ENCODE assay signal across 31 cellular contexts in the genomic region with DNA sequence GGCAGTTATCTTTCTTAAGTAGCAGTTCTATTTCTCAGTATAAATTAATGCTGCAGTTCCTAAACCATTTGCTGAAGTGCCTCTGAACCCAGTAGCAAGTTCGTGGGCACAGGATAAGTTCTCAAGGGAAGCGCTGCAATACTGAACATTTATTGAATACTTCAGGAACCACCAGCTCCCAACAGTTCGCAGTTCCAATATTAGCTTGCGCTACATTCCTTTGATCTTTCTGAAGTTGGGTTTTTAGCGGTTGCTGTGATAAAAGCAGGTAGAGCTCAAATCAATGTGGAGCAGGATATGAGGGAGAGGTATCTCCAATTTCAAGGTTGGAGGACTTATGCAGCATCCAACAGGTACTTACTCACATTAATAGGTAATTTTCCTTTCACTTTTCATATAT.
"Had no signal": no experiment of that assay in that cellular context is flagged by ENCODE, and none has a peak within 500 bp of the region (broad histone marks: within the 10 kb centered on the region; RNA-seq: fewer than 3 reads in every experiment).

No MANE protein-coding gene starts in this region.

- ATAC-seq: natural killer cell; psoas muscle; right cardiac atrium; sciatic nerve; stimulated activated memory B cell treated with anti-CD40 and anti-IgM and Interleukin-4, amounts not matched to agents 10 μg/mL and 1 μg/mL and 100 μg/mL, for 72 hours; stimulated activated naive CD8-positive, alpha-beta T cell treated with anti-CD3 and anti-CD28 coated beads, Interleukin-15, amount 100 ng/mL, for 72 hours; stimulated activated naive CD8-positive, alpha-beta T cell treated with anti-CD3 and anti-CD28 coated beads, Interleukin-15, Interleukin-2, amounts not matched to agents 100 U/mL and 50 U/mL, for 24 hours had no signal

- H3K36me3 Mint-ChIP-seq: natural killer cell; neural progenitor cell; stimulated activated memory B cell treated with anti-CD40 and anti-IgM and Interleukin-4, amounts not matched to agents 10 μg/mL and 1 μg/mL and 100 μg/mL, for 72 hours had no signal

- H3K4me1 ChIP-seq: neural progenitor cell, parathyroid adenoma, psoas muscle, spleen, suprapubic skin, thyroid gland, tibial nerve, vagina had no signal

- H3K9me3 ChIP-seq: ovary, psoas muscle, spleen, suprapubic skin, thoracic aorta, thyroid gland, tibial nerve, upper lobe of left lung, vagina had no signal

- H3K27me3 ChIP-seq: neural progenitor cell, ovary, spleen, suprapubic skin, thyroid gland, tibial nerve, upper lobe of left lung, vagina had no signal

- H3K27ac Mint-ChIP-seq: natural killer cell; nephron; neural progenitor cell; progenitor cell of endocrine pancreas; stimulated activated memory B cell treated with anti-CD40 and anti-IgM and Interleukin-4, amounts not matched to agents 10 μg/mL and 1 μg/mL and 100 μg/mL, for 72 hours; stimulated activated naive CD8-positive, alpha-beta T cell treated with anti-CD3 and anti-CD28 coated beads, Interleukin-15, amount 100 ng/mL, for 72 hours had no signal

- H3K36me3 ChIP-seq: neural progenitor cell, ovary, spleen, suprapubic skin, thoracic aorta, thyroid gland, tibial nerve, upper lobe of left lung, vagina had no signal

- H3K4me1 Mint-ChIP-seq: nephron, neural progenitor cell had no signal

- H3K4me3 Mint-ChIP-seq: natural killer cell; nephron; neural progenitor cell; stimulated activated memory B cell treated with anti-CD40 and anti-IgM and Interleukin-4, amounts not matched to agents 10 μg/mL and 1 μg/mL and 100 μg/mL, for 72 hours; stimulated activated naive CD8-positive, alpha-beta T cell treated with anti-CD3 and anti-CD28 coated beads, Interleukin-15, amount 100 ng/mL, for 72 hours had no signal

- H3K4me3 ChIP-seq: neural progenitor cell, ovary, psoas muscle, skin epidermis, smooth muscle cell, spleen, suprapubic skin, thoracic aorta, thyroid gland, tibial nerve, upper lobe of left lung, vagina had no signal

- H3K27ac ChIP-seq: neural progenitor cell, ovary, parathyroid adenoma, psoas muscle, skin epidermis, spleen, suprapubic skin, thoracic aorta, thyroid gland, tibial nerve, upper lobe of left lung, vagina had no signal

- DNase-seq: natural killer cell; occipital lobe; ovary; posterior cingulate gyrus; psoas muscle; right cardiac atrium; spleen; stimulated activated CD4-positive, alpha-beta T cell treated with anti-CD3 and anti-CD28 coated beads, Interleukin-12 subunit alpha, Interleukin-12 subunit beta, amount 100 ng/mL, for 4 hours; stimulated activated CD4-positive, alpha-beta T cell treated with anti-CD3 and anti-CD28 coated beads, Interleukin-1b, Interleukin-23, amount 100 ng/mL, for 48 hours; stimulated activated CD4-positive, alpha-beta T cell treated with anti-CD3 and anti-CD28 coated beads, Interleukin-4, amount 100 ng/mL, for 1 hour; stimulated activated CD4-positive, alpha-beta T cell treated with anti-CD3 and anti-CD28 coated beads, Interleukin-4, amount 100 ng/mL, for 4 hours; stimulated activated CD8-positive, alpha-beta memory T cell treated with anti-CD3 and anti-CD28 coated beads, Interleukin-4, amount 100 ng/mL, for 48 hours; stimulated activated naive CD4-positive, alpha-beta T cell; stimulated activated naive CD8-positive, alpha-beta T cell treated with anti-CD3 and anti-CD28 coated beads, Interleukin-15, amount 100 ng/mL, for 72 hours; stimulated activated naive CD8-positive, alpha-beta T cell treated with anti-CD3 and anti-CD28 coated beads, Interleukin-15, Interleukin-2, amounts not matched to agents 100 U/mL and 50 U/mL, for 24 hours; substantia nigra; thyroid gland; trophoblast cell; upper lobe of left lung had no signal

- H3K27me3 Mint-ChIP-seq: stimulated activated memory B cell treated with anti-CD40 and anti-IgM and Interleukin-4, amounts not matched to agents 10 μg/mL and 1 μg/mL and 100 μg/mL, for 72 hours; stimulated activated naive CD8-positive, alpha-beta T cell treated with anti-CD3 and anti-CD28 coated beads, Interleukin-15, amount 100 ng/mL, for 72 hours had no signal
